ENCODE assay signal across 1 cellular context in the genomic region with DNA sequence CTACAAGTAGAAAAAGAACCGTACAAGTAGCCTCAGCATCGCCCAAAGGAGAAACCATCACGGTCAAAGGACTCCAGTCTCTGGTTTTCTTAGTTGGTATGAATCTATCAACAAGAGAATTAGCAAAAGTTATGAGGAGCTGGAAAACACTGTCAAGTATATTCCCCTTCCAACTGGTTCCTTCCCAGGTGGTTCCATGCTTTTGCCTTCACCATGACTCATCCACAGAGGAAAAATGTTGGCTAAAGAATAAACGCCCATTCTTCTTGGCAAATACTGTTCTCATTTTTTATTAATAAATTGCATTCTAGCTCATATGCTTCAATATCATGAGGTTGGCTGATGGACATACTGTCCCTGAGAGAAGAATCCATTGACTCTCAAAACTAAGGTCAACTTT.
TF ChIP-seq lines count a peak whose summit lies in the region.

No MANE protein-coding gene starts in this region.

TF ChIP-seq in WTC11, 78 proteins besides CTCF, POLR2A, EP300 and RAD21:
- TF ChIP-seq, protein P1, sequence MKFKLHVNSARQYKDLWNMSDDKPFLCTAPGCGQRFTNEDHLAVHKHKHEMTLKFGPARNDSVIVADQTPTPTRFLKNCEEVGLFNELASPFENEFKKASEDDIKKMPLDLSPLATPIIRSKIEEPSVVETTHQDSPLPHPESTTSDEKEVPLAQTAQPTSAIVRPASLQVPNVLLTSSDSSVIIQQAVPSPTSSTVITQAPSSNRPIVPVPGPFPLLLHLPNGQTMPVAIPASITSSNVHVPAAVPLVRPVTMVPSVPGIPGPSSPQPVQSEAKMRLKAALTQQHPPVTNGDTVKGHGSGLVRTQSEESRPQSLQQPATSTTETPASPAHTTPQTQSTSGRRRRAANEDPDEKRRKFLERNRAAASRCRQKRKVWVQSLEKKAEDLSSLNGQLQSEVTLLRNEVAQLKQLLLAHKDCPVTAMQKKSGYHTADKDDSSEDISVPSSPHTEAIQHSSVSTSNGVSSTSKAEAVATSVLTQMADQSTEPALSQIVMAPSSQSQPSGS (CRISPR knock-in tag; IDR thresholded peaks at IDR 0.05; ENCODE audit: borderline replicate concordance, low read depth) = no peak
- TF ChIP-seq CDX4 (CRISPR knock-in tag; IDR thresholded peaks at IDR 0.05; ENCODE audit: borderline replicate concordance) (no peak), JAZF1 (CRISPR knock-in tag; IDR thresholded peaks at IDR 0.05) (no peak), RORB (CRISPR knock-in tag; IDR thresholded peaks at IDR 0.05) (no peak)
- TF ChIP-seq, protein P2, sequence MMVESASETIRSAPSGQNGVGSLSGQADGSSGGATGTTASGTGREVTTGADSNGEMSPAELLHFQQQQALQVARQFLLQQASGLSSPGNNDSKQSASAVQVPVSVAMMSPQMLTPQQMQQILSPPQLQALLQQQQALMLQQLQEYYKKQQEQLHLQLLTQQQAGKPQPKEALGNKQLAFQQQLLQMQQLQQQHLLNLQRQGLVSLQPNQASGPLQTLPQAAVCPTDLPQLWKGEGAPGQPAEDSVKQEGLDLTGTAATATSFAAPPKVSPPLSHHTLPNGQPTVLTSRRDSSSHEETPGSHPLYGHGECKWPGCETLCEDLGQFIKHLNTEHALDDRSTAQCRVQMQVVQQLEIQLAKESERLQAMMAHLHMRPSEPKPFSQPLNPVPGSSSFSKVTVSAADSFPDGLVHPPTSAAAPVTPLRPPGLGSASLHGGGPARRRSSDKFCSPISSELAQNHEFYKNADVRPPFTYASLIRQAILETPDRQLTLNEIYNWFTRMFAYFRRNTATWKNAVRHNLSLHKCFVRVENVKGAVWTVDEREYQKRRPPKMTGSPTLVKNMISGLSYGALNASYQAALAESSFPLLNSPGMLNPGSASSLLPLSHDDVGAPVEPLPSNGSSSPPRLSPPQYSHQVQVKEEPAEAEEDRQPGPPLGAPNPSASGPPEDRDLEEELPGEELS (CRISPR knock-in tag; IDR thresholded peaks at IDR 0.05) = no peak
- TF ChIP-seq, protein P3, sequence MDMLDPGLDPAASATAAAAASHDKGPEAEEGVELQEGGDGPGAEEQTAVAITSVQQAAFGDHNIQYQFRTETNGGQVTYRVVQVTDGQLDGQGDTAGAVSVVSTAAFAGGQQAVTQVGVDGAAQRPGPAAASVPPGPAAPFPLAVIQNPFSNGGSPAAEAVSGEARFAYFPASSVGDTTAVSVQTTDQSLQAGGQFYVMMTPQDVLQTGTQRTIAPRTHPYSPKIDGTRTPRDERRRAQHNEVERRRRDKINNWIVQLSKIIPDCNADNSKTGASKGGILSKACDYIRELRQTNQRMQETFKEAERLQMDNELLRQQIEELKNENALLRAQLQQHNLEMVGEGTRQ (CRISPR knock-in tag; IDR thresholded peaks at IDR 0.05) = no peak
